ENCODE assay signal across 16 cellular contexts in genomic region chr7:21639206-21639868, GRCh38.
DNase-seq lines count a peak whose midpoint lies in the region; TF ChIP-seq lines count a peak whose summit lies in the region.
"Had no signal": no experiment of that assay in that cellular context is flagged by ENCODE, and none has a peak within 500 bp of the region (broad histone marks: within the 10 kb centered on the region; RNA-seq: fewer than 3 reads in every experiment).

No MANE protein-coding gene starts in this region.

- peak overlapping the region; percentile 11 for H3K27ac Mint-ChIP-seq in mesothelial cell of epicardium
- H3K27ac Mint-ChIP-seq: CD4-positive, alpha-beta T cell; HFFc6 had no signal

- H3K4me1 ChIP-seq in adipocyte (ENCODE audit: control insufficient read depth, insufficient read depth, low read length) = no peaks in the 10 kb centered on the region
- H3K4me1 ChIP-seq in sigmoid colon = no peaks in the 10 kb centered on the region
- H3K4me1 ChIP-seq: BLaER1 treated with 17β-estradiol and CSF1 and Interleukin-3, amounts not matched to agents 10 nM and 100 nM had no signal

- intact Hi-C loops in sigmoid colon (cut with DNase I) = no loop called here

- H3K4me3 ChIP-seq in adipocyte (ENCODE audit: low read length) = no peak overlapping the region
- no peak overlapping the region for H3K4me3 ChIP-seq in sigmoid colon
- H3K4me3 ChIP-seq: BLaER1 treated with 17β-estradiol and CSF1 and Interleukin-3, amounts not matched to agents 10 nM and 100 nM had no signal

- peaks cover 36% of the 10 kb centered on the region for H3K4me1 Mint-ChIP-seq in mesothelial cell of epicardium

- no peak for TF ChIP-seq EP300 in sigmoid colon (IDR thresholded peaks at IDR 0.05)

- no peaks in the 10 kb centered on the region for H3K36me3 ChIP-seq in adipocyte (ENCODE audit: control insufficient read depth, insufficient read depth, low read length, severe bottlenecking)
- H3K36me3 ChIP-seq in sigmoid colon = no peaks in the 10 kb centered on the region
- H3K36me3 ChIP-seq: BLaER1 treated with 17β-estradiol and CSF1 and Interleukin-3, amounts not matched to agents 10 nM and 100 nM had no signal

- 79 to 90% methylated on average over 3 of the region's 3 CpGs for WGBS in sigmoid colon, 2 donors

- H3K27ac ChIP-seq in 22Rv1 = peak overlapping the region; percentile 63
- H3K27ac ChIP-seq in sigmoid colon = no peak overlapping the region
- H3K27ac ChIP-seq: BLaER1 treated with 17β-estradiol and CSF1 and Interleukin-3, amounts not matched to agents 10 nM and 100 nM had no signal

- H3K4me3 Mint-ChIP-seq in mesothelial cell of epicardium = no peak overlapping the region
- H3K4me3 Mint-ChIP-seq: CD4-positive, alpha-beta T cell; HFFc6 had no signal

- peak; percentile 36 for DNase-seq in M059J (ENCODE audit: low read depth)
- DNase-seq in adipocyte (ENCODE audit: low read depth) = peak; percentile 45
- no peak for DNase-seq in mesothelial cell of epicardium (ENCODE audit: low spot score in 2 of 2, unreplicated experiment in 2 of 2)
- no peak for DNase-seq in activated gamma-delta T cell treated with Interleukin-2 at 50 U/mL for 16 hours
- no peak for DNase-seq in foreskin melanocyte
- no peak for DNase-seq in ureter (ENCODE audit: low spot score)
- DNase-seq in sigmoid colon = no peak
- DNase-seq: ACHN; Calu3; CD4-positive, alpha-beta T cell; DMS 273 treated with DMSO at 0.1 percent for 48 hours; DMS79; HCEC 1CT; HFFc6 had no signal

- H3K27me3 Mint-ChIP-seq in mesothelial cell of epicardium (ENCODE audit: low read depth) = peaks cover 2% of the 10 kb centered on the region

- H3K9ac ChIP-seq in adipocyte (ENCODE audit: low read length) = no peak overlapping the region
- H3K9ac ChIP-seq: BLaER1 treated with 17β-estradiol and CSF1 and Interleukin-3, amounts not matched to agents 10 nM and 100 nM had no signal

- TF ChIP-seq CTCF in 22Rv1 (IDR thresholded peaks at IDR 0.05) (no peak), mesothelial cell of epicardium (IDR thresholded peaks at IDR 0.05; ENCODE audit: unreplicated experiment) (no peak), sigmoid colon (IDR thresholded peaks at IDR 0.05) (no peak)

- no peaks in the 10 kb centered on the region for H3K27me3 ChIP-seq in adipocyte (replicated peaks; ENCODE audit: control insufficient read depth, insufficient read depth, low read length)
- no peaks in the 10 kb centered on the region for H3K27me3 ChIP-seq in sigmoid colon
- H3K27me3 ChIP-seq: BLaER1 treated with 17β-estradiol and CSF1 and Interleukin-3, amounts not matched to agents 10 nM and 100 nM had no signal

- TF ChIP-seq POLR2A in sigmoid colon (IDR thresholded peaks at IDR 0.05) = no peak

- H3K9me3 ChIP-seq in adipocyte (ENCODE audit: control insufficient read depth, low read length) = no peaks in the 10 kb centered on the region
- no peaks in the 10 kb centered on the region for H3K9me3 ChIP-seq in sigmoid colon
- H3K9me3 ChIP-seq: BLaER1 treated with 17β-estradiol and CSF1 and Interleukin-3, amounts not matched to agents 10 nM and 100 nM had no signal

- no peaks in the 10 kb centered on the region for H3K36me3 Mint-ChIP-seq in mesothelial cell of epicardium

- no peaks in the 10 kb centered on the region for H3K9me3 Mint-ChIP-seq in mesothelial cell of epicardium
- H3K9me3 Mint-ChIP-seq: CD4-positive, alpha-beta T cell; HFFc6 had no signal

Comparison
In these comparisons a context has a peak if more than half of its experiments do, and no peak if none do; other contexts are left out.
1. DNase-seq: peak in M059J (single experiment) and adipocyte (single experiment); none in mesothelial cell of epicardium (0 of 2), activated gamma-delta T cell treated with Interleukin-2 at 50 U/mL for 16 hours (single experiment), foreskin melanocyte (single experiment), ureter (single experiment) and sigmoid colon (single experiment).